In the genomic region with DNA sequence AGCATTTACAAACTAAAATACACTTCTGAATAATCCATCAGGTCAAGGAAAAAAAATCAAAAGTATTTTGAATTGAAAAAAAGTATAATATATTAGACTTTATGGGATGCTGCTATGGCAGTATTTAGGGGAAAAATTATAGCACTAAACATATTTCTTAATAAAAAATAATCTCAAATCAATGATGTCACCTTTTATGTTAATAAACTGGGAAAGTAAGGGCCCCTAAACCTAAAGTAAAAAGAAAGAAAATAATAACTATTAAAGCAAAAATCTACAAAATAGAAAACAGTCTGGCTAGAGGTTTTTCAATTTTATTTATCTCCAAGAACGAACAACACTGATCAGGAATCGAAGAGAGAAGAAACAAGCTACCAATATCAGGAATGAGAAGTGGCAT, we compare ENCODE assay signal across 30 cellular contexts.
"Had no signal": no experiment of that assay in that cellular context is flagged by ENCODE, and none has a peak within 500 bp of the region (broad histone marks: within the 10 kb centered on the region; RNA-seq: fewer than 3 reads in every experiment).

No MANE protein-coding gene starts in this region.

- H3K4me3 ChIP-seq: ascending aorta, cardiac muscle cell had no signal

- H3K27me3 ChIP-seq: ascending aorta, cardiac muscle cell had no signal

- H3K4me1 ChIP-seq: ascending aorta had no signal

- H3K27ac ChIP-seq: ascending aorta, cardiac muscle cell, WERI-Rb-1 had no signal

- DNase-seq: activated CD4-positive, alpha-beta memory T cell treated with anti-CD3 and anti-CD28 coated beads, Interleukin-2, amount 10 ng/mL, durations not matched to agents 7 days and 5 days; activated CD4-positive, alpha-beta T cell treated with anti-CD3 and anti-CD28 coated beads for 1 hour; activated CD4-positive, alpha-beta T cell treated with anti-CD3 and anti-CD28 coated beads for 36 hours; activated CD4-positive, alpha-beta T cell treated with anti-CD3 and anti-CD28 coated beads for 48 hours; activated CD4-positive, alpha-beta T cell treated with anti-CD3 and anti-CD28 coated beads, Interleukin-2, amount 10 ng/mL, durations not matched to agents 7 days and 5 days; activated CD4-positive, alpha-beta T cell treated with anti-CD3 and anti-CD28 coated beads, Interleukin-2, amount 50 U/mL, for 48 hours; activated CD4-positive, CD25-positive, alpha-beta regulatory T cell; activated CD8-positive, alpha-beta memory T cell treated with anti-CD3 and anti-CD28 coated beads for 24 hours; activated CD8-positive, alpha-beta memory T cell treated with anti-CD3 and anti-CD28 coated beads, Interleukin-2, amount 10 ng/mL, durations not matched to agents 7 days and 5 days; activated CD8-positive, alpha-beta memory T cell treated with anti-CD3 and anti-CD28 coated beads, Interleukin-2, amount 50 U/mL, for 48 hours; activated CD8-positive, alpha-beta T cell treated with anti-CD3 and anti-CD28 coated beads, Interleukin-2, amount 10 ng/mL, durations not matched to agents 7 days and 5 days; activated effector memory CD4-positive, alpha-beta T cell treated with Interleukin-2 at 50 U/mL for 16 hours; activated gamma-delta T cell; activated naive CD4-positive, alpha-beta T cell treated with anti-CD3 and anti-CD28 coated beads, Interleukin-2, amount 10 ng/mL, durations not matched to agents 7 days and 5 days; activated naive CD4-positive, alpha-beta T cell treated with Interleukin-2 at 50 U/mL for 16 hours; activated naive CD8-positive, alpha-beta T cell treated with anti-CD3 and anti-CD28 coated beads, Interleukin-2, amount 10 ng/mL, durations not matched to agents 7 days and 5 days; activated naive CD8-positive, alpha-beta T cell treated with anti-CD3 and anti-CD28 coated beads, Interleukin-2, amount 50 U/mL, for 24 hours; activated T-cell treated with anti-CD3 and anti-CD28 coated beads, Interleukin-2, amount 50 U/mL, for 24 hours; activated T-cell treated with anti-CD3 and anti-CD28 coated beads, Interleukin-2, amount 50 U/mL, for 48 hours; amygdala; anterior cingulate cortex; caudate nucleus; cerebellar nuclear complex; T-helper 1 cell; T-helper 2 cell; T-helper 9 cell; WERI-Rb-1 had no signal

- H3K36me3 ChIP-seq: ascending aorta, cardiac muscle cell, WERI-Rb-1 had no signal

- FAIRE-seq: bronchial epithelial cell had no signal
